In genomic region chr22:38853149-38853548, GRCh38 we compare ENCODE assay signal across 1 cellular context.
TF ChIP-seq lines count a peak whose summit lies in the region.

No MANE protein-coding gene starts in this region.

TF ChIP-seq in neural cell, 6 proteins besides CTCF, POLR2A, EP300 and RAD21 (continued from another document):
- TF ChIP-seq REST (IDR thresholded peaks at IDR 0.05; ENCODE audit: borderline replicate concordance) (no peak), SMC3 (conservative IDR thresholded peaks at IDR 0.05; ENCODE audit: poor library complexity) (no peak), POLR2AphosphoS5 (IDR thresholded peaks at IDR 0.05) (no peak), TAF1 (IDR thresholded peaks at IDR 0.05; ENCODE audit: low read depth) (no peak)
